In genomic region chr2:9333591-9334171, GRCh38 we compare ENCODE assay signal across 8 cellular contexts.
DNase-seq lines count a peak whose midpoint lies in the region; ATAC-seq and TF ChIP-seq lines count a peak whose summit lies in the region.

No MANE protein-coding gene starts in this region.

- H4K20me1 ChIP-seq in osteoblast (ENCODE audit: insufficient read depth, low read length): peaks cover 6% of the 10 kb centered on the region

- no peak overlapping the region for H3K4me3 ChIP-seq in osteoblast (ENCODE audit: insufficient read depth, low read length)

- peaks cover 20% of the 10 kb centered on the region for H3K79me2 ChIP-seq in osteoblast (ENCODE audit: insufficient read depth, low read length)

- DNase-seq in NCI-H2081 (lab: John Stamatoyannopoulos, UW) (peak; percentile 49 to 69), NCI-H2081 treated with DMSO at 0.1 percent for 48 hours (lab: John Stamatoyannopoulos, UW) (no peak), NAMALWA (ENCODE audit: low spot score) (peak; percentile 77), T1000 (lab: John Stamatoyannopoulos, UW) (peak; percentile 11), foreskin keratinocyte (peak; percentile 48 to 74), osteoblast (ENCODE audit: insufficient read length, low spot score, missing footprints) (no peak)

- H2AFZ ChIP-seq in osteoblast (ENCODE audit: low read length): no peak overlapping the region

- no peaks in the 10 kb centered on the region for H3K27me3 ChIP-seq in foreskin keratinocyte
- no peaks in the 10 kb centered on the region for H3K27me3 ChIP-seq in osteoblast (ENCODE audit: insufficient read depth, low read length)

- peaks cover 43% of the 10 kb centered on the region for H3K36me3 ChIP-seq in osteoblast (ENCODE audit: insufficient read depth, low read length)

- H3K4me1 ChIP-seq in foreskin keratinocyte (no peaks in the 10 kb centered on the region), osteoblast (ENCODE audit: insufficient read depth, low read length) (peaks cover 15% of the 10 kb centered on the region)

- ATAC-seq in foreskin keratinocyte: peak; percentile 94
- no peak for ATAC-seq in GM18511 (IDR thresholded peaks at IDR 0.05; ENCODE audit: unreplicated experiment)
- ATAC-seq in GM21723 (IDR thresholded peaks at IDR 0.05; ENCODE audit: unreplicated experiment): no peak

- TF ChIP-seq CTCF in foreskin keratinocyte (conservative IDR thresholded peaks at IDR 0.05) (peak; percentile 88), osteoblast (IDR thresholded peaks at IDR 0.05; ENCODE audit: extremely low read depth, low read depth, low read length) (peak; percentile 88)

- no peak overlapping the region for H3K27ac ChIP-seq in foreskin keratinocyte
- peak overlapping the region; percentile 8 for H3K27ac ChIP-seq in osteoblast (ENCODE audit: low read depth, low read length)

- no peaks in the 10 kb centered on the region for H3K9me3 ChIP-seq in osteoblast (ENCODE audit: low read depth, low read length)

- no peak overlapping the region for H3K4me2 ChIP-seq in osteoblast (ENCODE audit: insufficient read depth, low read length)

Comparison
In these comparisons a context has a peak if more than half of its experiments do, and no peak if none do; other contexts are left out.
1. DNase-seq: peak in NCI-H2081 (2 of 2), NAMALWA (single experiment), T1000 (single experiment) and foreskin keratinocyte (2 of 2); none in NCI-H2081 treated with DMSO at 0.1 percent for 48 hours (single experiment) and osteoblast (single experiment).